ENCODE assay signal across 11 cellular contexts in the genomic region with DNA sequence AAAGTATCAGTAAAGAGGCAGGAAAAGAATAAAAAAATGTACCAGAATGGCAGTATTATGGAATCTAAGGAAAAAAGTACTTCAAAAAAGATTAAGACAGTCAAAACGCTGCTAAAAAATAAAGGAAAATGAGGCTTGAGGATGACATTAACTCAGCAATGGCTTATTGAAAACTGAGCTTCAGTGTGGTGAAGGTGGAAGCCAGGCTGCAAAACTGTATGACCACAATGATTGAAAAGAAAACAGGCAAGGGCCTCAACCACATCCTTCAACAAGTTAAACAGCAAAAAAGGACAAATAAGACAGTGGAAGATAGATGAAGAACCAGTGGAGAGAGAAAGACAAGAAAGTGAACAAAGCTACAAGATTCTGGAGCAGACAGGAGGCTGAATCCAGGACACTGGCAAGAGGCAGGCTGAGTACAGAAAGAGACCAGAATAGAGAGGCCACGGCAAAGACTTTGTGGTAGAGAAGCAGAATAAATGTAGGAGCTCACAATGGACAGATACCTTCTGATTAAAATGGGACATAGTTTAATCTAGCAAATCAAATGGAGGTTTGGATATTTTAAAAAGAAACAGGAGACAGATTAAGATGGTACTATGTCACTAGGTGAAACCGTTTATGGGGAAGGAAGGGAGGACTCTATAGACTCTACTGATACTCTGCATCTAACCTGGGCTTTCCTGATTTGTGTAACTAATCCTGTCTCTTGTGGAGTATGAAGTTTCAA.
A peak's percentile ranks its signal among the peaks of the same experiment; 100 is the strongest.
DNase-seq lines count a peak whose midpoint lies in the region; ATAC-seq and TF ChIP-seq lines count a peak whose summit lies in the region.
"Had no signal": no experiment of that assay in that cellular context is flagged by ENCODE, and none has a peak within 500 bp of the region (broad histone marks: within the 10 kb centered on the region; RNA-seq: fewer than 3 reads in every experiment).

No MANE protein-coding gene starts in this region.

- no peak overlapping the region for H3K9ac ChIP-seq in mammary epithelial cell (ENCODE audit: insufficient read depth, low read length)

- H3K27ac ChIP-seq in C4-2B (peak overlapping the region; percentile 25; the same call in 1 of the 2 replicates), mammary epithelial cell (ENCODE audit: insufficient read depth, low read depth, low read length) (peak overlapping the region; percentile 13)
- H3K27ac ChIP-seq: HL-60, tibial nerve had no signal

- peak; percentile 58 for DNase-seq in HT1080 (ENCODE audit: low read depth)
- no peak for DNase-seq in mammary epithelial cell
- DNase-seq in NCI-H1694 (lab: John Stamatoyannopoulos, UW): no peak
- DNase-seq in NCI-H2081 treated with DMSO at 0.1 percent for 48 hours (lab: John Stamatoyannopoulos, UW): no peak
- DNase-seq in GM13976 (ENCODE audit: low spot score): no peak
- DNase-seq: NCI-H2081 had no signal

- intact Hi-C loops in mammary epithelial cell (cut with micrococcal nuclease): no loop called here

- no peaks in the 10 kb centered on the region for H4K20me1 ChIP-seq in mammary epithelial cell (ENCODE audit: insufficient read depth, low read length)

- dilution Hi-C loops in mammary epithelial cell (cut with HindIII; ENCODE audit: low sequenced_read_pairs): no loop called here

- peaks cover 29% of the 10 kb centered on the region for H3K36me3 ChIP-seq in mammary epithelial cell (ENCODE audit: insufficient read depth, low read length)

- peaks cover 17% of the 10 kb centered on the region for H3K4me1 ChIP-seq in mammary epithelial cell (ENCODE audit: insufficient read depth, low read length)

- TF ChIP-seq CTCF in C4-2B (conservative IDR thresholded peaks at IDR 0.05): no peak
- no peak for TF ChIP-seq CTCF in mammary epithelial cell (conservative IDR thresholded peaks at IDR 0.05 in 1 of 2, IDR thresholded peaks at IDR 0.05 in 1 of 2; ENCODE audit: extremely low read depth in 1 of 2, insufficient read depth in 1 of 2, low read depth in 1 of 2, low read length in 2 of 2)
- TF ChIP-seq CTCF in GM13976 (IDR thresholded peaks at IDR 0.05; ENCODE audit: borderline replicate concordance, control extremely low read depth, extremely low read depth, insufficient read depth, missing control alignments): no peak

- no peaks in the 10 kb centered on the region for H3K27me3 ChIP-seq in mammary epithelial cell (ENCODE audit: insufficient read depth, low read length)
- H3K27me3 ChIP-seq: tibial nerve had no signal

- in situ Hi-C loops in mammary epithelial cell (cut with MboI; ENCODE audit: low sequenced_read_pairs in 2 of 2): no loop called here
- in situ Hi-C loops in GM13976 (cut with MboI; ENCODE audit: low sequenced_read_pairs, unreplicated experiment): no loop called here

- H3K9me3 ChIP-seq in mammary epithelial cell (replicated peaks; ENCODE audit: insufficient read depth, low read length): no peaks in the 10 kb centered on the region
- H3K9me3 ChIP-seq: tibial nerve had no signal

- CTCF ChIA-PET in mammary epithelial cell (lab: Charles Lee; ENCODE audit: low non-redundant PET): no interaction called here

- H2AFZ ChIP-seq in mammary epithelial cell (ENCODE audit: low read depth, low read length): no peak overlapping the region

- 71% methylated on average over 3 of the region's 3 CpGs for WGBS in mammary epithelial cell (ENCODE audit: low coverage, missing lambda C conversion rate)

- no peak overlapping the region for H3K4me3 ChIP-seq in mammary epithelial cell (replicated peaks in 1 of 3; ENCODE audit: insufficient read depth in 1 of 3, low read depth in 2 of 3, low read length in 3 of 3)
- H3K4me3 ChIP-seq: tibial nerve had no signal

- BruUV-seq in mammary epithelial cell (replicated peaks; lab: Mats Ljungman, UMichigan): no TSS peak

- peak overlapping the region; percentile 8 for H3K4me2 ChIP-seq in mammary epithelial cell (ENCODE audit: insufficient read depth, low read depth, low read length)

- peaks cover 2% of the 10 kb centered on the region for H3K79me2 ChIP-seq in mammary epithelial cell (ENCODE audit: insufficient read depth, low read length)

- ATAC-seq in GM19351 (IDR thresholded peaks at IDR 0.05; ENCODE audit: unreplicated experiment) (peak; percentile 69), HG02870 (IDR thresholded peaks at IDR 0.05; ENCODE audit: unreplicated experiment) (no peak)
